ENCODE assay signal across 1 cellular context in genomic region chr11:9861860-9862725, GRCh38.
TF ChIP-seq lines count a peak whose summit lies in the region.

No MANE protein-coding gene starts in this region.

TF ChIP-seq in K562, 482 proteins besides CTCF, POLR2A, EP300 and RAD21 (continued from another document):
- no peak for TF ChIP-seq ZBTB40 (IDR thresholded peaks at IDR 0.05)
- no peak for TF ChIP-seq ZBTB40 (CRISPR knock-in tag; IDR thresholded peaks at IDR 0.05)
- no peak for TF ChIP-seq PYGO2 (tag; IDR thresholded peaks at IDR 0.05)
- no peak for TF ChIP-seq TFAP4 (CRISPR knock-in tag; IDR thresholded peaks at IDR 0.05; ENCODE audit: borderline replicate concordance)
- no peak for TF ChIP-seq RNF2 (IDR thresholded peaks at IDR 0.05)
- TF ChIP-seq SMAD1 (IDR thresholded peaks at IDR 0.05; ENCODE audit: low read depth, low read length, partially characterized antibody): no peak
- TF ChIP-seq ATF1 (CRISPR knock-in tag; IDR thresholded peaks at IDR 0.05): no peak
- TF ChIP-seq ATF1 (tag; IDR thresholded peaks at IDR 0.05): no peak
- no peak for TF ChIP-seq ZKSCAN8 (CRISPR knock-in tag; IDR thresholded peaks at IDR 0.05)
- peak; percentile 75 for TF ChIP-seq DEAF1 (CRISPR knock-in tag; IDR thresholded peaks at IDR 0.05)
- TF ChIP-seq E2F8 (IDR thresholded peaks at IDR 0.05; ENCODE audit: low read depth, partially characterized antibody): no peak
TF ChIP-seq in K562: peak in this region for 11.
